ENCODE assay signal across 8 cellular contexts in the genomic region with DNA sequence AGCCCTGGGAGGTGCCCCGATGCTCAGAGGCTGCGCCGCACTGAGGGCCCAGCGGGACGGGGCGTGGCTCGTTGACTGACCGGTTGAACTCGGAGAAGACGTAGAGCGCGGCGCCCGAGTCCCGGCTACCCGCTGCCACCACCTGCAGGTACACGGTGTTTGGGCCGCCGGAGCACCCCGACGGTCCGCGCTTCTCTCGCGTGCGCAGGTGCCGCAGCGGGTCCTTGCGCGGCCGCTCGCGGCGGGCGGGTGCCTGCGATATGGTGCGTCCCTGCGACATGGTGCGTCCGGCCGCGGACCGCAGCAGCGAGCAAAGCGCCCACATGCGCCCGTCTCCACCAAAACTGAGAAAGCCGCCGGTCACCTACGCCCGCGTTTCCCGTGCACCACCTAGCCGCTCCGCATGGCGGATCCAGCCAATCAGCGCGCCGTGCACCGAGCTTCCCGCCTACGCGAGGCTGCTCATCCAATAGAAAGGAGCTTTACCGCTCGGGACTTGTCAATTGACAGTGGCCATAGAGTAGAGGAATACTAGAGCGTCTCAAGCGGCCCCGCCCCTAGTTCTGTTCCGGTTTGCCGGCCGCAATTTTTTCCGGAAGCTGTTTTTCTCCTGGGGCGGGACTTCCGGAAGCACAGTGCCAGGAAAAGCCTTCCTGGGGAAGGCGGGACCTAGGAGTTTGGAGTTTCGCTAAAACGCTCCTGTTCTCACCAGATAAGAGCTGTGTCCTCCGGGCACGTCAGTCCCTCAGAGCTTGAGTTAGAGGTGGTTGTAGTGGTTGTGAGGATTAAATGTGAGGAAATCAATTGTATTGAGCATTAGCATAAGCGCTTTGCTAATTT. TPM values are rescaled to one million over a fixed set of nuclear protein-coding genes. Genes with fewer than 3 reads are reported as not detected.
A peak's percentile ranks its signal among the peaks of the same experiment; 100 is the strongest.
DNase-seq lines count a peak whose midpoint lies in the region; ATAC-seq and TF ChIP-seq lines count a peak whose summit lies in the region.

A gene with protein sequence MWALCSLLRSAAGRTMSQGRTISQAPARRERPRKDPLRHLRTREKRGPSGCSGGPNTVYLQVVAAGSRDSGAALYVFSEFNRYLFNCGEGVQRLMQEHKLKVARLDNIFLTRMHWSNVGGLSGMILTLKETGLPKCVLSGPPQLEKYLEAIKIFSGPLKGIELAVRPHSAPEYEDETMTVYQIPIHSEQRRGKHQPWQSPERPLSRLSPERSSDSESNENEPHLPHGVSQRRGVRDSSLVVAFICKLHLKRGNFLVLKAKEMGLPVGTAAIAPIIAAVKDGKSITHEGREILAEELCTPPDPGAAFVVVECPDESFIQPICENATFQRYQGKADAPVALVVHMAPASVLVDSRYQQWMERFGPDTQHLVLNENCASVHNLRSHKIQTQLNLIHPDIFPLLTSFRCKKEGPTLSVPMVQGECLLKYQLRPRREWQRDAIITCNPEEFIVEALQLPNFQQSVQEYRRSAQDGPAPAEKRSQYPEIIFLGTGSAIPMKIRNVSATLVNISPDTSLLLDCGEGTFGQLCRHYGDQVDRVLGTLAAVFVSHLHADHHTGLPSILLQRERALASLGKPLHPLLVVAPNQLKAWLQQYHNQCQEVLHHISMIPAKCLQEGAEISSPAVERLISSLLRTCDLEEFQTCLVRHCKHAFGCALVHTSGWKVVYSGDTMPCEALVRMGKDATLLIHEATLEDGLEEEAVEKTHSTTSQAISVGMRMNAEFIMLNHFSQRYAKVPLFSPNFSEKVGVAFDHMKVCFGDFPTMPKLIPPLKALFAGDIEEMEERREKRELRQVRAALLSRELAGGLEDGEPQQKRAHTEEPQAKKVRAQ (minus strand): TSS at position 405 of the 840 bp plus-strand sequence. CDS start 80 bp downstream, at position 325.

- peak within 1 kb of the TSS; percentile 97 for H3K4me3 Mint-ChIP-seq in activated CD4-positive, alpha-beta T cell treated with anti-CD3 and anti-CD28 coated beads, Interleukin-2, amount 10 ng/mL, durations not matched to agents 7 days and 5 days

- DNase-seq in C1 segment of cervical spinal cord (lab: John Stamatoyannopoulos, UW) = peak; percentile 54 to 99 (median 94)
- peak; percentile 97 for DNase-seq in NCI-H69 (lab: John Stamatoyannopoulos, UW)
- DNase-seq in activated CD4-positive, alpha-beta T cell treated with anti-CD3 and anti-CD28 coated beads, Interleukin-2, amount 10 ng/mL, durations not matched to agents 7 days and 5 days = peak; percentile 97
- peak; percentile 99 for DNase-seq in coronary artery (ENCODE audit: low spot score)
- DNase-seq in stimulated activated CD4-positive, alpha-beta T cell treated with anti-CD3 and anti-CD28 coated beads, Interleukin-1b, Interleukin-23, amount 100 ng/mL, for 4 hours (ENCODE audit: low read depth in 2 of 2) = peak; percentile 92 to 95

- peak within 1 kb of the TSS; percentile 73 to 89 for H3K27ac ChIP-seq in coronary artery
- peak within 1 kb of the TSS; percentile 69 for H3K27ac ChIP-seq in layer of hippocampus (ENCODE audit: low read depth, low read length)

- peak; percentile 94 for ATAC-seq in GM19351 (IDR thresholded peaks at IDR 0.05; ENCODE audit: unreplicated experiment)
- peak; percentile 95 for ATAC-seq in HG03521 (IDR thresholded peaks at IDR 0.05; ENCODE audit: unreplicated experiment)

- TF ChIP-seq CTCF in coronary artery (IDR thresholded peaks at IDR 0.05) = no peak

- peaks cover 27% of the 10 kb centered on the region for H3K4me1 Mint-ChIP-seq in activated CD4-positive, alpha-beta T cell treated with anti-CD3 and anti-CD28 coated beads, Interleukin-2, amount 10 ng/mL, durations not matched to agents 7 days and 5 days

- POLR2A ChIA-PET in activated CD4-positive, alpha-beta T cell treated with anti-CD3 and anti-CD28 coated beads, Interleukin-2, amount 10 ng/mL, durations not matched to agents 7 days and 5 days (lab: Charles Lee) = interaction anchor here (1.0 kb wide), 1 partner anchor 16 kb away, joined by 3 read pairs; no protein-coding TSS in a partner anchor

- no peaks in the 10 kb centered on the region for H3K27me3 Mint-ChIP-seq in activated CD4-positive, alpha-beta T cell treated with anti-CD3 and anti-CD28 coated beads, Interleukin-2, amount 10 ng/mL, durations not matched to agents 7 days and 5 days

- H3K27me3 ChIP-seq in layer of hippocampus (ENCODE audit: control insufficient read depth, insufficient read depth, low read length) = no peaks in the 10 kb centered on the region

- H3K4me3 ChIP-seq in coronary artery = peak within 1 kb of the TSS; percentile 97

- CTCF ChIA-PET in activated CD4-positive, alpha-beta T cell treated with anti-CD3 and anti-CD28 coated beads, Interleukin-2, amount 10 ng/mL, durations not matched to agents 7 days and 5 days (lab: Charles Lee) = interaction anchor here (2.2 to 5.7 kb wide), 2 partner anchors 13 to 14 kb away, joined by 6 to 46 read pairs; no protein-coding TSS in a partner anchor

- H3K27ac Mint-ChIP-seq in activated CD4-positive, alpha-beta T cell treated with anti-CD3 and anti-CD28 coated beads, Interleukin-2, amount 10 ng/mL, durations not matched to agents 7 days and 5 days = peak within 1 kb of the TSS; percentile 96

- no peaks in the 10 kb centered on the region for H3K9me3 Mint-ChIP-seq in activated CD4-positive, alpha-beta T cell treated with anti-CD3 and anti-CD28 coated beads, Interleukin-2, amount 10 ng/mL, durations not matched to agents 7 days and 5 days

- H3K36me3 Mint-ChIP-seq in activated CD4-positive, alpha-beta T cell treated with anti-CD3 and anti-CD28 coated beads, Interleukin-2, amount 10 ng/mL, durations not matched to agents 7 days and 5 days (ENCODE audit: low read depth) = peaks cover 36% of the 10 kb centered on the region

RNA-seq across cellular contexts. Expression of the gene that starts here (rescaled TPM):
- 10 to 100 TPM; 60.8 to 74.8 TPM for total RNA-seq in activated CD4-positive, alpha-beta T cell treated with anti-CD3 and anti-CD28 coated beads, Interleukin-2, amount 10 ng/mL, durations not matched to agents 7 days and 5 days

Comparison
In these comparisons a context has a peak if more than half of its experiments do, and no peak if none do; other contexts are left out.
1. Peak in every context shown above with its lines: DNase-seq, ATAC-seq, H3K4me3 ChIP-seq and H3K27ac ChIP-seq.